ENCODE assay signal across 14 cellular contexts in the genomic region with DNA sequence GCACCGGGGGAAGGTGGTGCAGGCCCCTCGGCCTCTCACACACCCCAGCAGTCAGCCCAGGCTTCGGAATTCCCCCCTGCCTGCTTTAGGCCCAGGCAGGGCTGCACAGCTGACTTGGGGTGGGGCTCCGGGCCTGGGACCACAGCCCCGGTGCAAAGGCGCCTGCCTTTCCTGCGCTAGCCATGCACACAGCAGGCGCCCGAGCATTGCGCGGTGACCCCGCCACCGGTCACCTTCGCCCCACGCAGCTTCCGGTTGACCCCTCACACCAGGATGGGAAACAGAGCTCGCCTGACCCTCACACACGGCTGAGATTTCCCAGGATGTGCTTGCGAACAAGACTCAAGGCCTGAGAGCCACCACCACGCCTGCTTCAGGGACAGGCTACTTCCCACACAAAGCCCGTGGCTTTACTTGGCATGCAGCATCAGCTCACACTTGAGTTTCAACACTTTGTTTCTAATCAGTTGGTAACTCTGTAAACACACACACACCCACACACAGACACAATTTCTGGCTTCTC. TPM values are rescaled to one million over a fixed set of nuclear protein-coding genes. Genes with fewer than 3 reads are reported as not detected.
DNase-seq lines count a peak whose midpoint lies in the region; ATAC-seq, FAIRE-seq and TF ChIP-seq lines count a peak whose summit lies in the region.
"Had no signal": no experiment of that assay in that cellular context is flagged by ENCODE, and none has a peak within 500 bp of the region (broad histone marks: within the 10 kb centered on the region; RNA-seq: fewer than 3 reads in every experiment).

No MANE protein-coding gene starts in this region.

- peak; percentile 52 for DNase-seq in activated CD8-positive, alpha-beta memory T cell treated with anti-CD3 and anti-CD28 coated beads, Interleukin-2, amount 50 U/mL, for 48 hours
- no peak for DNase-seq in activated CD8-positive, alpha-beta memory T cell treated with anti-CD3 and anti-CD28 coated beads, Interleukin-2, amount 50 U/mL, for 4 hours
- DNase-seq in chondrocyte (ENCODE audit: low spot score) = peak; percentile 64
- DNase-seq in HepG2 (ENCODE audit: low spot score) = no peak
- DNase-seq in suprapubic skin (ENCODE audit: low spot score in 2 of 2) = peak; percentile 40 to 77
- no peak for DNase-seq in ureter (ENCODE audit: low spot score)
- no peak for DNase-seq in GM23338 (ENCODE audit: low spot score)
- DNase-seq: activated gamma-delta T cell treated with Interleukin-2 at 50 U/mL for 16 hours, thyroid gland had no signal

- no peak for TF ChIP-seq RAD21 in HepG2 (CRISPR knock-in tag; IDR thresholded peaks at IDR 0.05)

- CTCF ChIA-PET in HepG2 (lab: Yijun Ruan, JAX; ENCODE audit: low intra/inter-chr PET ratio, low total read pairs) = no interaction called here

- H3K4me3 ChIP-seq in HepG2 (replicated peaks in 1 of 3; ENCODE audit: insufficient read depth in 1 of 3, low read depth in 2 of 3, low read length in 3 of 3) = no peak overlapping the region
- no peak overlapping the region for H3K4me3 ChIP-seq in suprapubic skin
- H3K4me3 ChIP-seq in GM23338 = no peak overlapping the region
- H3K4me3 ChIP-seq: neural progenitor cell, thyroid gland had no signal

- H3K9me3 Mint-ChIP-seq in chondrocyte (ENCODE audit: low read depth) (peaks cover 8% of the 10 kb centered on the region), GM23338 (peaks cover 15% of the 10 kb centered on the region)

- H3K36me3 ChIP-seq in HepG2 (replicated peaks in 1 of 2; ENCODE audit: control insufficient read depth in 1 of 2, insufficient read depth in 2 of 2, low read length in 2 of 2) (peaks cover 3 to 15% of the 10 kb centered on the region in 2 experiments; a peak in 3 of 5 replicates), suprapubic skin (peaks cover 40% of the 10 kb centered on the region), GM23338 (ENCODE audit: insufficient read depth) (no peaks in the 10 kb centered on the region)
- H3K36me3 ChIP-seq: neural progenitor cell had no signal

- H3K4me1 Mint-ChIP-seq in chondrocyte (ENCODE audit: low read depth) (peaks cover 5% of the 10 kb centered on the region), GM23338 (peaks cover 1% of the 10 kb centered on the region; the same call in 1 of the 3 replicates)
- H3K4me1 Mint-ChIP-seq: neural progenitor cell had no signal

- no peak for FAIRE-seq in HepG2 (lab: Jason Lieb, UNC)

- H4K20me1 ChIP-seq in HepG2 (ENCODE audit: insufficient read depth, low read length) = peaks cover 10% of the 10 kb centered on the region; the same call in 1 of the 2 replicates
- H4K20me1 ChIP-seq in GM23338 (replicated peaks; ENCODE audit: insufficient read depth) = no peaks in the 10 kb centered on the region

- no peak for ATAC-seq in HepG2
- no peak for ATAC-seq in HG02623 (IDR thresholded peaks at IDR 0.05; ENCODE audit: unreplicated experiment)
- no peak for ATAC-seq in GM23338
- ATAC-seq: left colon had no signal

- H3K79me2 ChIP-seq in HepG2 (ENCODE audit: insufficient read depth, low read length) (no peaks in the 10 kb centered on the region), GM23338 (replicated peaks; ENCODE audit: insufficient read depth) (no peaks in the 10 kb centered on the region)

- H3K4me2 ChIP-seq in HepG2 (ENCODE audit: low read depth, low read length) (no peak overlapping the region), GM23338 (no peak overlapping the region)
- H3K4me2 ChIP-seq: neural progenitor cell had no signal

- POLR2A ChIA-PET in HepG2 (lab: Yijun Ruan, JAX) = interaction anchor here (0.6 kb wide), 1 partner anchor 128 kb away, joined by 3 read pairs; no protein-coding TSS in a partner anchor

- no peaks in the 10 kb centered on the region for H3F3A ChIP-seq in GM23338 (replicated peaks; ENCODE audit: low read depth)

- no peaks in the 10 kb centered on the region for H3K27me3 ChIP-seq in HepG2 (ENCODE audit: control insufficient read depth in 1 of 2, insufficient read depth in 2 of 2, low read length in 2 of 2)
- no peaks in the 10 kb centered on the region for H3K27me3 ChIP-seq in suprapubic skin
- no peaks in the 10 kb centered on the region for H3K27me3 ChIP-seq in GM23338 (ENCODE audit: insufficient read depth)
- H3K27me3 ChIP-seq: neural progenitor cell, thyroid gland had no signal

- TF ChIP-seq EP300 in HepG2 (IDR thresholded peaks at IDR 0.05; ENCODE audit: low read depth in 2 of 2, low read length in 2 of 2) = no peak
- TF ChIP-seq EP300 in HepG2 (CRISPR knock-in tag; IDR thresholded peaks at IDR 0.05; ENCODE audit: borderline replicate concordance) = no peak
- no peak for TF ChIP-seq EP300 in suprapubic skin (IDR thresholded peaks at IDR 0.05)

- TF ChIP-seq CTCF in chondrocyte (IDR thresholded peaks at IDR 0.05) (no peak), HepG2 (CRISPR knock-in tag; IDR thresholded peaks at IDR 0.05) (no peak), suprapubic skin (IDR thresholded peaks at IDR 0.05) (no peak), GM23338 (conservative IDR thresholded peaks at IDR 0.05; ENCODE audit: low read depth in 2 of 2) (no peak)

- intact Hi-C loops in HepG2 (cut with micrococcal nuclease; ENCODE audit: unreplicated experiment) = no loop called here

- no peak overlapping the region for H3K27ac ChIP-seq in HepG2 (ENCODE audit: extremely low read length, insufficient read depth, low read length)
- no peak overlapping the region for H3K27ac ChIP-seq in suprapubic skin
- H3K27ac ChIP-seq in GM23338 (ENCODE audit: low read depth) = no peak overlapping the region
- H3K27ac ChIP-seq: neural progenitor cell, thyroid gland, VCaP had no signal

- no peak overlapping the region for H3K4me3 Mint-ChIP-seq in chondrocyte (ENCODE audit: unreplicated experiment)
- no peak overlapping the region for H3K4me3 Mint-ChIP-seq in GM23338
- H3K4me3 Mint-ChIP-seq: neural progenitor cell had no signal

- H3K36me3 Mint-ChIP-seq in chondrocyte (ENCODE audit: low read depth) (peaks cover 24% of the 10 kb centered on the region), GM23338 (ENCODE audit: low read depth) (peaks cover 24% of the 10 kb centered on the region)

- no peak overlapping the region for H3K9ac ChIP-seq in HepG2 (ENCODE audit: insufficient read depth, low read depth, low read length)
- H3K9ac ChIP-seq: neural progenitor cell had no signal

- TF ChIP-seq POLR2A in HepG2 (IDR thresholded peaks at IDR 0.05; ENCODE audit: insufficient read depth in 1 of 2, low read depth in 2 of 2, low read length in 2 of 2) (no peak), suprapubic skin (IDR thresholded peaks at IDR 0.05) (no peak)

- no peak overlapping the region for H3K27ac Mint-ChIP-seq in chondrocyte (ENCODE audit: unreplicated experiment)
- H3K27ac Mint-ChIP-seq in GM23338 = no peak overlapping the region
- H3K27ac Mint-ChIP-seq: neural progenitor cell had no signal

- H3K4me1 ChIP-seq in HepG2 (ENCODE audit: insufficient read depth, low read length) (no peaks in the 10 kb centered on the region), suprapubic skin (peaks cover 13% of the 10 kb centered on the region), GM23338 (ENCODE audit: insufficient read depth) (no peaks in the 10 kb centered on the region)
- H3K4me1 ChIP-seq: neural progenitor cell, thyroid gland had no signal

- in situ Hi-C loops in HepG2 (cut with HindIII; ENCODE audit: extremely low pct_ligation_motif_present, low pct_unique_long_range_greater_than_20kb) = no loop called here

- no TSS peak for BruUV-seq in HepG2 (replicated peaks; lab: Mats Ljungman, UMichigan)

- 97% methylated on average over 16 of the region's 21 CpGs for WGBS in HepG2 (ENCODE audit: low lambda C conversion rate)
- WGBS in suprapubic skin = 91% methylated on average over 21 of the region's 21 CpGs

- no peaks in the 10 kb centered on the region for H3K9me3 ChIP-seq in HepG2 (ENCODE audit: low read length)
- H3K9me3 ChIP-seq in suprapubic skin = peaks cover 4% of the 10 kb centered on the region
- H3K9me3 ChIP-seq: thyroid gland had no signal

- H3K27me3 Mint-ChIP-seq in chondrocyte (ENCODE audit: low read depth) = no peaks in the 10 kb centered on the region
- H3K27me3 Mint-ChIP-seq in GM23338 (ENCODE audit: insufficient read depth, low read depth, poor library complexity) = peaks cover 2% of the 10 kb centered on the region

- H2AFZ ChIP-seq in HepG2 (ENCODE audit: low read length) (no peak overlapping the region), GM23338 (no peak overlapping the region)
- H2AFZ ChIP-seq: neural progenitor cell had no signal

- H3K9me2 ChIP-seq in GM23338 (ENCODE audit: insufficient read depth) = no peaks in the 10 kb centered on the region

RNA-seq across cellular contexts. Expression of a gene that starts 46.0 kb away (rescaled TPM):
- total RNA-seq in chondrocyte = 27.6 to 32.1 TPM (median 29.1 TPM) in 3 replicates
- total RNA-seq in HepG2 (2016; rRNA removed; fragmentation: Illumina TruSeq; extraction: Trizol) = 30.3 and 41.9 TPM in 2 replicates
- total RNA-seq in HepG2 (2016; cell fraction: cytosol; rRNA removed; fragmentation: Illumina TruSeq; extraction: Trizol; ENCODE audit: low read depth) = 40.5 and 40.6 TPM in 2 replicates
- total RNA-seq in HepG2 (2016; cell fraction: insoluble cytoplasmic fraction; rRNA removed; fragmentation: Illumina TruSeq; extraction: Trizol) = 29.0 and 42.7 TPM in 2 replicates
- 74.6 and 79.6 TPM in 2 replicates for total RNA-seq in HepG2 (2016; cell fraction: membrane; rRNA removed; fragmentation: Illumina TruSeq; extraction: Trizol)
- total RNA-seq in HepG2 (2016; cell fraction: nucleus; rRNA removed; fragmentation: Illumina TruSeq; extraction: Trizol) = 24.3 and 28.3 TPM in 2 replicates
- polyA plus RNA-seq in HepG2 (2011; rRNA removed) = 33.5 and 62.5 TPM in 2 replicates
- 56.8 and 67.4 TPM in 2 replicates for polyA plus RNA-seq in HepG2 (2011; cell fraction: cytosol; rRNA removed)
- 84.2 and 87.0 TPM in 2 replicates for polyA plus RNA-seq in HepG2 (2011; cell fraction: nucleus; rRNA removed)
- 46.8 and 62.2 TPM in 2 replicates for polyA plus RNA-seq in HepG2 (2012)
- polyA plus RNA-seq in HepG2 (2016; cell fraction: cytosol; fragmentation: Illumina TruSeq; extraction: Trizol; ENCODE audit: low read depth) = 45.1 and 50.9 TPM in 2 replicates
- 33.6 and 33.8 TPM in 2 replicates for polyA plus RNA-seq in HepG2 (2016; cell fraction: insoluble cytoplasmic fraction; fragmentation: Illumina TruSeq; extraction: Trizol; ENCODE audit: low read depth)
- polyA plus RNA-seq in HepG2 (2016; cell fraction: membrane; fragmentation: Illumina TruSeq; extraction: Trizol; ENCODE audit: low read depth) = 69.1 and 69.7 TPM in 2 replicates
- 43.3 and 46.8 TPM in 2 replicates for polyA plus RNA-seq in HepG2 (2016; cell fraction: nucleus; fragmentation: Illumina TruSeq; extraction: Trizol; ENCODE audit: insufficient read depth, low read depth)
- 19.8 and 109 TPM in 2 replicates for polyA minus RNA-seq in HepG2 (2011; rRNA and poly(A)+ RNA removed; ENCODE audit: low replicate concordance)
- 28.8 and 32.5 TPM in 2 replicates for polyA minus RNA-seq in HepG2 (2011; cell fraction: cytosol; rRNA and poly(A)+ RNA removed)
- 27.0 and 33.3 TPM in 2 replicates for polyA minus RNA-seq in HepG2 (2011; cell fraction: nucleus; rRNA and poly(A)+ RNA removed)
- 10 to 100 TPM; 53.4 to 84.7 (median 79.3) TPM for total RNA-seq in suprapubic skin
- 37.4 TPM for total RNA-seq in ureter
- 10.9 and 18.1 TPM in 2 replicates for total RNA-seq in GM23338 (2014; rRNA removed; shearing (Covaris generic))
- polyA plus RNA-seq in GM23338 (2016; fragmentation: Nextera tagmentation; extraction: Ambion mirVana) = 4.0 and 5.4 TPM in 2 replicates

RNA-seq across cellular contexts. Expression of a gene that starts 59.0 kb away (rescaled TPM):
- total RNA-seq in chondrocyte (0.99 to 5.4 TPM (median 5.1 TPM) in 3 replicates), HepG2 (2016; rRNA removed; fragmentation: Illumina TruSeq; extraction: Trizol) (15.3 and 22.6 TPM in 2 replicates), suprapubic skin (10 to 100 TPM; 25.0 to 45.7 (median 41.5) TPM), ureter (29.5 TPM)
- 28.9 and 34.1 TPM in 2 replicates for total RNA-seq in HepG2 (2016; cell fraction: cytosol; rRNA removed; fragmentation: Illumina TruSeq; extraction: Trizol; ENCODE audit: low read depth)
- total RNA-seq in HepG2 (2016; cell fraction: insoluble cytoplasmic fraction; rRNA removed; fragmentation: Illumina TruSeq; extraction: Trizol) = 13.5 and 21.2 TPM in 2 replicates
- total RNA-seq in HepG2 (2016; cell fraction: membrane; rRNA removed; fragmentation: Illumina TruSeq; extraction: Trizol) = 33.2 and 40.1 TPM in 2 replicates
- total RNA-seq in HepG2 (2016; cell fraction: nucleus; rRNA removed; fragmentation: Illumina TruSeq; extraction: Trizol) = 17.7 and 20.7 TPM in 2 replicates
- polyA plus RNA-seq in HepG2 (2011; rRNA removed) (41.2 and 45.1 TPM in 2 replicates), GM23338 (2016; fragmentation: Nextera tagmentation; extraction: Ambion mirVana) (2.3 and 3.7 TPM in 2 replicates)
- 28.0 and 28.5 TPM in 2 replicates for polyA plus RNA-seq in HepG2 (2011; cell fraction: cytosol; rRNA removed)
- polyA plus RNA-seq in HepG2 (2011; cell fraction: nucleus; rRNA removed) = 34.3 and 53.2 TPM in 2 replicates
- polyA plus RNA-seq in HepG2 (2012) = 26.1 and 32.6 TPM in 2 replicates
- polyA plus RNA-seq in HepG2 (2016; cell fraction: cytosol; fragmentation: Illumina TruSeq; extraction: Trizol; ENCODE audit: low read depth) = 36.8 and 50.0 TPM in 2 replicates
- 17.9 and 18.7 TPM in 2 replicates for polyA plus RNA-seq in HepG2 (2016; cell fraction: insoluble cytoplasmic fraction; fragmentation: Illumina TruSeq; extraction: Trizol; ENCODE audit: low read depth)
- 33.7 and 42.5 TPM in 2 replicates for polyA plus RNA-seq in HepG2 (2016; cell fraction: membrane; fragmentation: Illumina TruSeq; extraction: Trizol; ENCODE audit: low read depth)
- polyA plus RNA-seq in HepG2 (2016; cell fraction: nucleus; fragmentation: Illumina TruSeq; extraction: Trizol; ENCODE audit: insufficient read depth, low read depth) = 68.0 and 69.5 TPM in 2 replicates
- polyA minus RNA-seq in HepG2 (2011; rRNA and poly(A)+ RNA removed; ENCODE audit: low replicate concordance) = 4.1 and 8.6 TPM in 2 replicates
- 5.3 and 7.9 TPM in 2 replicates for polyA minus RNA-seq in HepG2 (2011; cell fraction: cytosol; rRNA and poly(A)+ RNA removed)
- polyA minus RNA-seq in HepG2 (2011; cell fraction: nucleus; rRNA and poly(A)+ RNA removed) = 23.3 and 28.1 TPM in 2 replicates
- total RNA-seq in GM23338 (2014; rRNA removed; shearing (Covaris generic)) = 1.8 TPM in 1 of 2 replicates, not detected in the other
- total RNA-seq: OCI-LY7 had no signal

Comparison
In these comparisons a context has a peak if more than half of its experiments do, and no peak if none do; other contexts are left out.
1. DNase-seq: peak in activated CD8-positive, alpha-beta memory T cell treated with anti-CD3 and anti-CD28 coated beads, Interleukin-2, amount 50 U/mL, for 48 hours (single experiment), chondrocyte (single experiment) and suprapubic skin (2 of 2); none in activated CD8-positive, alpha-beta memory T cell treated with anti-CD3 and anti-CD28 coated beads, Interleukin-2, amount 50 U/mL, for 4 hours (single experiment), HepG2 (single experiment), ureter (single experiment) and GM23338 (single experiment).